28 cellular contexts compared by ENCODE assay signal in the genomic region with DNA sequence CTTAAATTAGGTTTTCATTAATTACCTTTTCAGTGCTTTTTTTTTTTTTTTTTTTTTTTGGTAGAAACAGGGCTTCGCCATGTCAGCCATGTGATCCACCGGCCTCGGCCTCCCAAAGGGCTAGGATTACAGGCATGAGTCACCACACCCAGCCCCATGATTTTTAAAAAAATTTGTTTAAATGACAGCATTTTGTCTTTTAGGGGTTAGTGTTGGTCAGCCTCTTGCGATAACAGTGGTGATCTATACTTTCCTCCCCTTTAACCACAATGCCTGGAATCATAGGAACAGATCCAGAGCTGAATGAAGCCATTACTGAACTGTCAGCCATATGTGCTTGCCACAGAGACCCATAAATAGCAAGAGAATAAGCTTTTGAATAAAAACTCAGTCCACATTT.
DNase-seq lines count a peak whose midpoint lies in the region; ATAC-seq, FAIRE-seq and TF ChIP-seq lines count a peak whose summit lies in the region.
"Had no signal": no experiment of that assay in that cellular context is flagged by ENCODE, and none has a peak within 500 bp of the region (broad histone marks: within the 10 kb centered on the region; RNA-seq: fewer than 3 reads in every experiment).

No MANE protein-coding gene starts in this region.

- H3K79me1 ChIP-seq in mesenchymal stem cell (replicated peaks; ENCODE audit: low read length, poor library complexity, severe bottlenecking), result peaks cover 8% of the 10 kb centered on the region

- CTCF ChIA-PET in activated CD4-positive, alpha-beta T cell treated with anti-CD3 and anti-CD28 coated beads for 36 hours (lab: Charles Lee), result interaction anchor here (0.5 to 0.6 kb wide), 2 partner anchors 116 to 133 kb away, joined by 3 read pairs; no protein-coding TSS in a partner anchor

- no peaks in the 10 kb centered on the region for H3F3A ChIP-seq in Loucy (ENCODE audit: low read depth)

- H3K9me2 ChIP-seq in Loucy (replicated peaks; ENCODE audit: low read depth, low read length), result no peaks in the 10 kb centered on the region

- no peak for TF ChIP-seq CTCF in Loucy (conservative IDR thresholded peaks at IDR 0.05; ENCODE audit: low read length)
- no peak for TF ChIP-seq CTCF in astrocyte (IDR thresholded peaks at IDR 0.05; ENCODE audit: insufficient read depth, low read depth, low read length)

- peaks cover 65% of the 10 kb centered on the region for H3K79me2 ChIP-seq in Loucy (ENCODE audit: insufficient read depth, low read length)
- H3K79me2 ChIP-seq in astrocyte (ENCODE audit: insufficient read depth, low read length), result no peaks in the 10 kb centered on the region

- H3K14ac ChIP-seq in mesenchymal stem cell (ENCODE audit: low read length in 2 of 2), result no peak overlapping the region

- H4K91ac ChIP-seq in mesenchymal stem cell (ENCODE audit: low read length), result no peak overlapping the region

- H4K20me1 ChIP-seq in Loucy (ENCODE audit: insufficient read depth, low read length, poor library complexity, severe bottlenecking) (no peaks in the 10 kb centered on the region), astrocyte (ENCODE audit: insufficient read depth, low read length) (no peaks in the 10 kb centered on the region)

- H3K36me3 Mint-ChIP-seq in astrocyte (ENCODE audit: low read depth, unreplicated experiment), result no peaks in the 10 kb centered on the region
- H3K36me3 Mint-ChIP-seq in activated CD4-positive, alpha-beta T cell treated with anti-CD3 and anti-CD28 coated beads for 36 hours (ENCODE audit: low read depth), result no peaks in the 10 kb centered on the region
- H3K36me3 Mint-ChIP-seq: naive thymus-derived CD8-positive, alpha-beta T cell had no signal

- H3K4me3 Mint-ChIP-seq in astrocyte (ENCODE audit: unreplicated experiment), result no peak overlapping the region
- no peak overlapping the region for H3K4me3 Mint-ChIP-seq in activated CD4-positive, alpha-beta T cell treated with anti-CD3 and anti-CD28 coated beads for 36 hours
- H3K4me3 Mint-ChIP-seq: activated naive CD8-positive, alpha-beta T cell treated with anti-CD3 and anti-CD28 coated beads, Interleukin-2, amount 50 U/mL, for 24 hours had no signal

- H2BK5ac ChIP-seq in mesenchymal stem cell (ENCODE audit: low read depth, low read length, poor library complexity, severe bottlenecking), result no peak overlapping the region

- no peaks in the 10 kb centered on the region for H3K27me3 ChIP-seq in Loucy (ENCODE audit: insufficient read depth, low read length, poor library complexity, severe bottlenecking)
- no peaks in the 10 kb centered on the region for H3K27me3 ChIP-seq in astrocyte (ENCODE audit: insufficient read depth, low read length)
- H3K27me3 ChIP-seq in mesenchymal stem cell (ENCODE audit: control insufficient read depth in 1 of 2, insufficient read depth in 1 of 2, low read length in 2 of 2), result no peaks in the 10 kb centered on the region
- H3K27me3 ChIP-seq: foreskin keratinocyte, pancreas, tibial artery had no signal

- H2BK15ac ChIP-seq in mesenchymal stem cell (ENCODE audit: low read depth, poor library complexity, severe bottlenecking), result no peak overlapping the region

- POLR2A ChIA-PET in activated CD4-positive, alpha-beta T cell treated with anti-CD3 and anti-CD28 coated beads for 36 hours (lab: Charles Lee), result no interaction called here

- no peak for FAIRE-seq in astrocyte (lab: Jason Lieb, UNC)
- FAIRE-seq: GM12892, GM19239, H54, HTR-8/SVneo, pancreas, RCC 7860, TTC549 had no signal

- H3K27ac ChIP-seq in astrocyte (ENCODE audit: low read depth, low read length) (no peak overlapping the region), mesenchymal stem cell (ENCODE audit: low read length, poor library complexity, severe bottlenecking) (no peak overlapping the region)
- H3K27ac ChIP-seq: foreskin keratinocyte, pancreas, tibial artery had no signal

- peaks cover 45% of the 10 kb centered on the region for H3K4me1 ChIP-seq in Loucy (ENCODE audit: insufficient read depth, low read length, poor library complexity, severe bottlenecking)
- H3K4me1 ChIP-seq in astrocyte (ENCODE audit: insufficient read depth, low read length), result peaks cover 22% of the 10 kb centered on the region
- H3K4me1 ChIP-seq in mesenchymal stem cell (ENCODE audit: control insufficient read depth, insufficient read depth, low read depth, low read length), result peaks cover 1% of the 10 kb centered on the region
- H3K4me1 ChIP-seq: foreskin keratinocyte had no signal

- no peak overlapping the region for H3K4me3 ChIP-seq in Loucy (ENCODE audit: low read length, poor library complexity, severe bottlenecking)
- no peak overlapping the region for H3K4me3 ChIP-seq in astrocyte (ENCODE audit: insufficient read depth, low read depth, low read length)
- no peak overlapping the region for H3K4me3 ChIP-seq in mesenchymal stem cell (ENCODE audit: insufficient read depth in 1 of 2, low read depth in 1 of 2, low read length in 2 of 2)
- H3K4me3 ChIP-seq: pancreas, tibial artery had no signal

- no peak for ATAC-seq in GM21529 (IDR thresholded peaks at IDR 0.05; ENCODE audit: unreplicated experiment)
- no peak for ATAC-seq in activated CD4-positive, alpha-beta T cell treated with anti-CD3 and anti-CD28 coated beads for 36 hours
- no peak for ATAC-seq in HG03571 (IDR thresholded peaks at IDR 0.05; ENCODE audit: unreplicated experiment)
- ATAC-seq: activated naive CD8-positive, alpha-beta T cell treated with anti-CD3 and anti-CD28 coated beads, Interleukin-2, amount 50 U/mL, for 24 hours; foreskin keratinocyte; naive thymus-derived CD8-positive, alpha-beta T cell; pancreas had no signal

- no peaks in the 10 kb centered on the region for H3K27me3 Mint-ChIP-seq in astrocyte (ENCODE audit: low read depth, unreplicated experiment)
- no peaks in the 10 kb centered on the region for H3K27me3 Mint-ChIP-seq in activated CD4-positive, alpha-beta T cell treated with anti-CD3 and anti-CD28 coated beads for 36 hours
- H3K27me3 Mint-ChIP-seq: activated naive CD8-positive, alpha-beta T cell treated with anti-CD3 and anti-CD28 coated beads, Interleukin-2, amount 50 U/mL, for 24 hours; naive thymus-derived CD8-positive, alpha-beta T cell had no signal

- no peak overlapping the region for H3K23ac ChIP-seq in mesenchymal stem cell (ENCODE audit: low read length in 2 of 2)

- H3K4ac ChIP-seq in mesenchymal stem cell (ENCODE audit: low read depth in 1 of 2, low read length in 2 of 2), result no peak overlapping the region

- intact Hi-C loops in activated CD4-positive, alpha-beta T cell treated with anti-CD3 and anti-CD28 coated beads for 36 hours (cut with DNase I, micrococcal nuclease), result no loop called here

- H3K9me3 Mint-ChIP-seq in astrocyte (ENCODE audit: unreplicated experiment), result no peaks in the 10 kb centered on the region
- H3K9me3 Mint-ChIP-seq in activated CD4-positive, alpha-beta T cell treated with anti-CD3 and anti-CD28 coated beads for 36 hours (ENCODE audit: low read depth), result no peaks in the 10 kb centered on the region
- H3K9me3 Mint-ChIP-seq: activated naive CD8-positive, alpha-beta T cell treated with anti-CD3 and anti-CD28 coated beads, Interleukin-2, amount 50 U/mL, for 24 hours; activated T-helper 2 cell treated with anti-CD3 and anti-CD28 coated beads, Interferon-gamma antibody, Interleukin-2, Interleukin-4, amounts not matched to agents 10 μg/mL and 5 μg/mL and 100 μg/mL, durations not matched to agents 14 hours and 24 hours and 36 hours had no signal

- no peaks in the 10 kb centered on the region for H3K36me3 ChIP-seq in Loucy (ENCODE audit: insufficient read depth, low read length)
- no peaks in the 10 kb centered on the region for H3K36me3 ChIP-seq in astrocyte (ENCODE audit: insufficient read depth, low read length)
- no peaks in the 10 kb centered on the region for H3K36me3 ChIP-seq in mesenchymal stem cell (ENCODE audit: control insufficient read depth in 1 of 2, insufficient read depth in 2 of 2, low read depth in 1 of 2, low read length in 2 of 2)
- H3K36me3 ChIP-seq: pancreas, tibial artery had no signal

- H2AFZ ChIP-seq in Loucy (ENCODE audit: low read length) (no peak overlapping the region), astrocyte (ENCODE audit: low read depth, low read length) (no peak overlapping the region), mesenchymal stem cell (ENCODE audit: low read depth, low read length) (no peak overlapping the region)

- 92% methylated on average over 1 of the region's 4 CpGs for WGBS in mesenchymal stem cell

- H3K18ac ChIP-seq in mesenchymal stem cell (ENCODE audit: low read depth in 1 of 2, low read length in 2 of 2), result no peak overlapping the region

- no peak overlapping the region for H4K8ac ChIP-seq in mesenchymal stem cell (ENCODE audit: low read length)

- peaks cover 39% of the 10 kb centered on the region for H3K4me1 Mint-ChIP-seq in astrocyte (ENCODE audit: low read depth, unreplicated experiment)
- peaks cover 58% of the 10 kb centered on the region for H3K4me1 Mint-ChIP-seq in activated CD4-positive, alpha-beta T cell treated with anti-CD3 and anti-CD28 coated beads for 36 hours

- peak overlapping the region; percentile 73 for H3K27ac Mint-ChIP-seq in astrocyte (ENCODE audit: unreplicated experiment)
- H3K27ac Mint-ChIP-seq in activated CD4-positive, alpha-beta T cell treated with anti-CD3 and anti-CD28 coated beads for 36 hours, result no peak overlapping the region
- H3K27ac Mint-ChIP-seq: activated naive CD8-positive, alpha-beta T cell treated with anti-CD3 and anti-CD28 coated beads, Interleukin-2, amount 50 U/mL, for 24 hours; activated T-helper 2 cell treated with anti-CD3 and anti-CD28 coated beads, Interferon-gamma antibody, Interleukin-2, Interleukin-4, amounts not matched to agents 10 μg/mL and 5 μg/mL and 100 μg/mL, durations not matched to agents 14 hours and 24 hours and 36 hours had no signal

- H3K9ac ChIP-seq in Loucy (ENCODE audit: low read depth, low read length, poor library complexity, severe bottlenecking) (no peak overlapping the region), astrocyte (ENCODE audit: low read length) (no peak overlapping the region), mesenchymal stem cell (ENCODE audit: low read length) (peak overlapping the region; percentile 30)

- DNase-seq in EH (ENCODE audit: low read depth) (peak; percentile 15), astrocyte (ENCODE audit: low read depth) (peak; percentile 47), mesenchymal stem cell (no peak), NCI-H345 treated with DMSO at 0.1 percent for 48 hours (lab: John Stamatoyannopoulos, UW; ENCODE audit: unreplicated experiment) (no peak)
- DNase-seq in activated CD4-positive, alpha-beta T cell treated with anti-CD3 and anti-CD28 coated beads for 36 hours, result no peak
- DNase-seq: activated CD4-positive, alpha-beta T cell treated with anti-CD3 and anti-CD28 coated beads for 48 hours; activated CD8-positive, alpha-beta memory T cell treated with anti-CD3 and anti-CD28 coated beads, Interleukin-2, amount 50 U/mL, for 4 hours; activated naive CD8-positive, alpha-beta T cell treated with anti-CD3 and anti-CD28 coated beads, Interleukin-2, amount 50 U/mL, for 24 hours; dermis blood vessel endothelial cell; DMS 273 treated with DMSO at 0.1 percent for 48 hours; foreskin keratinocyte; Kasumi-1; naive thymus-derived CD8-positive, alpha-beta T cell; NCI-H1417; NCI-H510A treated with DMSO at 0.1 percent for 48 hours; pancreas; stimulated activated naive CD4-positive, alpha-beta T cell treated with Interleukin-2 at 50 U/mL for 16 hours had no signal

- no peaks in the 10 kb centered on the region for H3K9me3 ChIP-seq in Loucy (ENCODE audit: insufficient read depth, low read depth, low read length)
- H3K9me3 ChIP-seq in astrocyte (ENCODE audit: insufficient read depth, low read depth, low read length), result no peaks in the 10 kb centered on the region
- H3K9me3 ChIP-seq in mesenchymal stem cell (ENCODE audit: control insufficient read depth, low read length), result no peaks in the 10 kb centered on the region
- H3K9me3 ChIP-seq: pancreas, tibial artery had no signal

- no peak overlapping the region for H2BK12ac ChIP-seq in mesenchymal stem cell (ENCODE audit: low read length in 2 of 2)

- H2AK5ac ChIP-seq in mesenchymal stem cell (ENCODE audit: low read length, severe bottlenecking), result no peak overlapping the region

- H2BK120ac ChIP-seq in mesenchymal stem cell (ENCODE audit: low read depth, low read length), result no peak overlapping the region

- H3K4me2 ChIP-seq in Loucy (ENCODE audit: low read depth, low read length, poor library complexity, severe bottlenecking), result peak overlapping the region; percentile 66
- no peak overlapping the region for H3K4me2 ChIP-seq in astrocyte (ENCODE audit: low read length)
- H3K4me2 ChIP-seq in mesenchymal stem cell (ENCODE audit: low read length, poor library complexity, severe bottlenecking), result no peak overlapping the region

Comparison
In these comparisons a context has a peak if more than half of its experiments do, and no peak if none do; other contexts are left out.
1. DNase-seq: peak in EH (single experiment) and astrocyte (single experiment); none in mesenchymal stem cell (single experiment), activated CD4-positive, alpha-beta T cell treated with anti-CD3 and anti-CD28 coated beads for 36 hours (single experiment) and NCI-H345 treated with DMSO at 0.1 percent for 48 hours (single experiment).